ENCODE assay signal across 8 cellular contexts in genomic region chr17:4946312-4946976, GRCh38. TPM values are rescaled to one million over a fixed set of nuclear protein-coding genes. Genes with fewer than 3 reads are reported as not detected.
DNase-seq lines count a peak whose midpoint lies in the region; ATAC-seq and TF ChIP-seq lines count a peak whose summit lies in the region.

No MANE protein-coding gene starts in this region.

- H3K27me3 Mint-ChIP-seq in activated T-cell treated with anti-CD3 and anti-CD28 coated beads, Interleukin-2, amount 50 U/mL, for 24 hours: no peaks in the 10 kb centered on the region
- no peaks in the 10 kb centered on the region for H3K27me3 Mint-ChIP-seq in activated naive CD8-positive, alpha-beta T cell treated with anti-CD3 and anti-CD28 coated beads, Interleukin-2, amount 10 ng/mL, durations not matched to agents 7 days and 5 days

- H3K27ac Mint-ChIP-seq in activated T-cell treated with anti-CD3 and anti-CD28 coated beads, Interleukin-2, amount 50 U/mL, for 24 hours: peak overlapping the region; percentile 98
- peak overlapping the region; percentile 100 for H3K27ac Mint-ChIP-seq in activated naive CD8-positive, alpha-beta T cell treated with anti-CD3 and anti-CD28 coated beads, Interleukin-2, amount 10 ng/mL, durations not matched to agents 7 days and 5 days

- peak overlapping the region; percentile 94 for H3K4me3 Mint-ChIP-seq in activated T-cell treated with anti-CD3 and anti-CD28 coated beads, Interleukin-2, amount 50 U/mL, for 24 hours
- H3K4me3 Mint-ChIP-seq in activated naive CD8-positive, alpha-beta T cell treated with anti-CD3 and anti-CD28 coated beads, Interleukin-2, amount 10 ng/mL, durations not matched to agents 7 days and 5 days: peak overlapping the region; percentile 100

- peak overlapping the region; percentile 93 to 97 for H3K27ac ChIP-seq in thoracic aorta

- TF ChIP-seq CTCF in thoracic aorta (IDR thresholded peaks at IDR 0.05): no peak

- DNase-seq in activated T-cell treated with anti-CD3 and anti-CD28 coated beads, Interleukin-2, amount 50 U/mL, for 24 hours: no peak
- DNase-seq in activated T-cell treated with anti-CD3 and anti-CD28 coated beads for 4 hours: no peak
- no peak for DNase-seq in activated naive CD8-positive, alpha-beta T cell treated with anti-CD3 and anti-CD28 coated beads, Interleukin-2, amount 10 ng/mL, durations not matched to agents 7 days and 5 days
- peak; percentile 45 for DNase-seq in islet precursor cell
- no peak for DNase-seq in thoracic aorta (ENCODE audit: low spot score)
- no peak for DNase-seq in NCI-H2107 treated with DMSO at 0.1 percent for 48 hours (lab: John Stamatoyannopoulos, UW; ENCODE audit: unreplicated experiment)
- no peak for DNase-seq in DMS53 (lab: John Stamatoyannopoulos, UW)
- no peak for DNase-seq in NCI-H446 treated with DMSO at 0.1 percent for 48 hours (lab: John Stamatoyannopoulos, UW)

- H3K9me3 Mint-ChIP-seq in activated T-cell treated with anti-CD3 and anti-CD28 coated beads, Interleukin-2, amount 50 U/mL, for 24 hours: no peaks in the 10 kb centered on the region
- no peaks in the 10 kb centered on the region for H3K9me3 Mint-ChIP-seq in activated naive CD8-positive, alpha-beta T cell treated with anti-CD3 and anti-CD28 coated beads, Interleukin-2, amount 10 ng/mL, durations not matched to agents 7 days and 5 days

- POLR2A ChIA-PET in activated naive CD8-positive, alpha-beta T cell treated with anti-CD3 and anti-CD28 coated beads, Interleukin-2, amount 10 ng/mL, durations not matched to agents 7 days and 5 days (lab: Charles Lee): interaction anchor here (0.7 to 17.2 kb wide), 9 partner anchors 6 to 683 kb away, joined by 3 to 441 read pairs (median 4); partner anchors contain the start of genes INCA1, KIF1C, RNF167 and SLC25A11

- H3K36me3 Mint-ChIP-seq in activated T-cell treated with anti-CD3 and anti-CD28 coated beads, Interleukin-2, amount 50 U/mL, for 24 hours (ENCODE audit: low read depth): peaks cover 73% of the 10 kb centered on the region
- H3K36me3 Mint-ChIP-seq in activated naive CD8-positive, alpha-beta T cell treated with anti-CD3 and anti-CD28 coated beads, Interleukin-2, amount 10 ng/mL, durations not matched to agents 7 days and 5 days: peaks cover 55% of the 10 kb centered on the region

- H3K4me3 ChIP-seq in thoracic aorta: peak overlapping the region; percentile 76

- no peaks in the 10 kb centered on the region for H3K27me3 ChIP-seq in thoracic aorta (replicated peaks; ENCODE audit: insufficient read depth)

- peaks cover 25 to 65% of the 10 kb centered on the region in 2 donors for H3K4me1 ChIP-seq in thoracic aorta (ENCODE audit: control insufficient read depth in 1 of 2, low read depth in 2 of 2)

- ATAC-seq in activated naive CD8-positive, alpha-beta T cell treated with anti-CD3 and anti-CD28 coated beads, Interleukin-2, amount 10 ng/mL, durations not matched to agents 7 days and 5 days (ENCODE audit: low read depth): no peak
- no peak for ATAC-seq in thoracic aorta (ENCODE audit: insufficient number of reproducible peaks, low FRiP score, low read depth)

- H3K9me3 ChIP-seq in thoracic aorta: no peaks in the 10 kb centered on the region

- H3K36me3 ChIP-seq in thoracic aorta: peaks cover 6% of the 10 kb centered on the region

- H3K4me1 Mint-ChIP-seq in activated T-cell treated with anti-CD3 and anti-CD28 coated beads, Interleukin-2, amount 50 U/mL, for 24 hours (ENCODE audit: low read depth): peaks cover 63% of the 10 kb centered on the region
- peaks cover 48% of the 10 kb centered on the region for H3K4me1 Mint-ChIP-seq in activated naive CD8-positive, alpha-beta T cell treated with anti-CD3 and anti-CD28 coated beads, Interleukin-2, amount 10 ng/mL, durations not matched to agents 7 days and 5 days

RNA-seq across cellular contexts. Expression of gene PFN1, which starts 1.9 kb away (rescaled TPM):
- total RNA-seq in activated naive CD8-positive, alpha-beta T cell treated with anti-CD3 and anti-CD28 coated beads, Interleukin-2, amount 10 ng/mL, durations not matched to agents 7 days and 5 days: 1,000 to 10,000 TPM; 1,712 to 1,828 TPM
- 1,000 to 10,000 TPM in 1 of 2 donors, 100 to 1,000 TPM in 1; 806 to 1,230 TPM for total RNA-seq in thoracic aorta

RNA-seq across cellular contexts. Expression of gene ENO3, which starts 4.5 kb away (rescaled TPM):
- 10 to 100 TPM; 31.4 to 32.9 TPM for total RNA-seq in activated naive CD8-positive, alpha-beta T cell treated with anti-CD3 and anti-CD28 coated beads, Interleukin-2, amount 10 ng/mL, durations not matched to agents 7 days and 5 days
- total RNA-seq in thoracic aorta: 1 to 10 TPM; 2.5 to 2.7 TPM

RNA-seq across cellular contexts. Expression of gene RNF167, which starts 6.4 kb away (rescaled TPM):
- 100 to 1,000 TPM; 202 TPM for total RNA-seq in activated naive CD8-positive, alpha-beta T cell treated with anti-CD3 and anti-CD28 coated beads, Interleukin-2, amount 10 ng/mL, durations not matched to agents 7 days and 5 days
- 10 to 100 TPM; 32.4 to 38.3 TPM for total RNA-seq in thoracic aorta

RNA-seq across cellular contexts. Expression of gene SLC25A11, which starts 6.6 kb away (rescaled TPM):
- 10 to 100 TPM; 67.6 to 78.1 TPM for total RNA-seq in activated naive CD8-positive, alpha-beta T cell treated with anti-CD3 and anti-CD28 coated beads, Interleukin-2, amount 10 ng/mL, durations not matched to agents 7 days and 5 days
- total RNA-seq in thoracic aorta: 10 to 100 TPM; 27.0 to 39.7 TPM

RNA-seq across cellular contexts. Expression of gene GP1BA, which starts 14.4 kb away (rescaled TPM):
- not detected for total RNA-seq in activated naive CD8-positive, alpha-beta T cell treated with anti-CD3 and anti-CD28 coated beads, Interleukin-2, amount 10 ng/mL, durations not matched to agents 7 days and 5 days
- not detected for total RNA-seq in thoracic aorta

Comparison
In these comparisons a context has a peak if more than half of its experiments do, and no peak if none do; other contexts are left out.
1. RNA of gene ENO3, which starts 4.5 kb away (total RNA-seq): 31.4 to 32.9 TPM in activated naive CD8-positive, alpha-beta T cell treated with anti-CD3 and anti-CD28 coated beads, Interleukin-2, amount 10 ng/mL, durations not matched to agents 7 days and 5 days; 2.5 to 2.7 TPM in thoracic aorta; every median in the first group is over 4 times any median in the second.
2. RNA of gene RNF167, which starts 6.4 kb away (total RNA-seq): 202 TPM in activated naive CD8-positive, alpha-beta T cell treated with anti-CD3 and anti-CD28 coated beads, Interleukin-2, amount 10 ng/mL, durations not matched to agents 7 days and 5 days; 32.4 to 38.3 TPM in thoracic aorta; every median in the first group is over 4 times any median in the second.